20 cellular contexts compared by ENCODE assay signal in the genomic region with DNA sequence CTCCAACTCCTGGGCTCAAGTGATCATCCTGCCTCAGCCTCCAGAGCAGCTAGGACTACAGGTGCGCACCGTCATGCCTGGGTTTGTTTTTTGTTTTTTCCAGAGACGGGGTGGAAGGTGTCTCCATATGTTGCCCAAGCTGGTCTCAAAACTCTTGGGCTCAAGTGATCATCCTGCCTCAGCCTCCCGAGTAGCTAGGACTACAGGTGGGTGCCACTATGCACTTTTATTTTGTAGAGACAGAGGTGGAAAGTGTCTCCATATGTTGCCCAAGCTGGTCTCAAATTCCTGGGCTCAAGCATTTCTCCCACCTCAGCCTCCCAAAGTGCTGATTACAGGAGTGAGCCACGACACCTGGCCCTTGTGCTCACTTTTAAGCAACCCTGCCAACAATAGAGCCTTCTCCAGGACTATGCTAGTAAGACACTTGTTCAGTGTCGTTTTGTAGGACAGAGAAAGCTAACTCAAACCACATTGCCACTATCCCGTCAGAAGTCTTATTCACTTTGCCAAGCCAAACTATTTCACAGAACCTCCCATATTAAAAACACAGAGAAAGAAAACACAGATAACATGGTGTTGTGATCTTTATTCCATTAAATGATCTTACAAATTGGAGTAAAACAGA. TPM values are rescaled to one million over a fixed set of nuclear protein-coding genes. Genes with fewer than 3 reads are reported as not detected.
A peak's percentile ranks its signal among the peaks of the same experiment; 100 is the strongest.
DNase-seq lines count a peak whose midpoint lies in the region; ATAC-seq and TF ChIP-seq lines count a peak whose summit lies in the region.
"Had no signal": no experiment of that assay in that cellular context is flagged by ENCODE, and none has a peak within 500 bp of the region (broad histone marks: within the 10 kb centered on the region; RNA-seq: fewer than 3 reads in every experiment).

No MANE protein-coding gene starts in this region.

- H4K20me1 ChIP-seq in GM23248 (ENCODE audit: insufficient read depth) = no peaks in the 10 kb centered on the region

- H3K27me3 ChIP-seq in GM23248 (replicated peaks; ENCODE audit: insufficient read depth) = no peaks in the 10 kb centered on the region
- H3K27me3 ChIP-seq: SJSA1, upper lobe of right lung had no signal

- peak overlapping the region; percentile 34 for H3K27ac Mint-ChIP-seq in nephron progenitor cell
- H3K27ac Mint-ChIP-seq: activated T-cell treated with anti-CD3 and anti-CD28 coated beads, Interleukin-2, amount 50 U/mL, for 72 hours had no signal

- peaks cover 19% of the 10 kb centered on the region for H3K4me1 Mint-ChIP-seq in nephron progenitor cell

- peaks cover 36% of the 10 kb centered on the region for H3F3A ChIP-seq in GM23248 (ENCODE audit: insufficient read depth)

- WGBS in GM23248 (ENCODE audit: low coverage in 1 of 2, low lambda C conversion rate in 2 of 2, missing lambda C conversion rate in 2 of 2), 2 experiments = 47 to 50% methylated on average over 7 of the region's 7 CpGs

- no peak overlapping the region for H3K27ac ChIP-seq in GM23248
- H3K27ac ChIP-seq in coronary artery = no peak overlapping the region
- H3K27ac ChIP-seq: neutrophil, SJSA1, skin epidermis, upper lobe of right lung had no signal

- peaks cover 23% of the 10 kb centered on the region for H3K36me3 ChIP-seq in GM23248 (ENCODE audit: low read depth)

- H3K27me3 Mint-ChIP-seq in nephron progenitor cell (ENCODE audit: low read depth, poor library complexity) = peaks cover 44% of the 10 kb centered on the region

- no peak overlapping the region for H3K4me2 ChIP-seq in GM23248 (ENCODE audit: unreplicated experiment)

- no peaks in the 10 kb centered on the region for H3K9me3 ChIP-seq in GM23248 (ENCODE audit: low read depth)
- H3K9me3 ChIP-seq: neutrophil, SJSA1, upper lobe of right lung had no signal

- no peak for ATAC-seq in HG02938 (IDR thresholded peaks at IDR 0.05; ENCODE audit: unreplicated experiment)
- ATAC-seq: activated T-cell treated with anti-CD3 and anti-CD28 coated beads, Interleukin-2, amount 50 U/mL, for 72 hours; upper lobe of right lung had no signal

- H3K4me1 ChIP-seq in GM23248 (ENCODE audit: insufficient read depth) = no peaks in the 10 kb centered on the region
- H3K4me1 ChIP-seq: SJSA1, upper lobe of right lung had no signal

- no peak overlapping the region for H2AFZ ChIP-seq in GM23248

- no peaks in the 10 kb centered on the region for H3K79me2 ChIP-seq in GM23248 (ENCODE audit: insufficient read depth)

- no peak for TF ChIP-seq CTCF in coronary artery (IDR thresholded peaks at IDR 0.05)
- no peak for TF ChIP-seq CTCF in nephron progenitor cell (IDR thresholded peaks at IDR 0.05)

- peak; percentile 18 for DNase-seq in GM23248
- peak; percentile 91 for DNase-seq in NCI-H2171 treated with DMSO at 0.1 percent for 48 hours (lab: John Stamatoyannopoulos, UW)
- peak; percentile 21 for DNase-seq in coronary artery (ENCODE audit: low spot score)
- DNase-seq in nephron progenitor cell = no peak
- no peak for DNase-seq in activated CD4-positive, CD25-positive, alpha-beta regulatory T cell treated with anti-CD3 and anti-CD28 coated beads, Interleukin-2, amount 50 U/mL, for 72 hours
- no peak for DNase-seq in NCI-H146 treated with DMSO at 0.1 percent for 48 hours (lab: John Stamatoyannopoulos, UW; ENCODE audit: unreplicated experiment)
- no peak for DNase-seq in NCI-H345 treated with DMSO at 0.1 percent for 48 hours (lab: John Stamatoyannopoulos, UW; ENCODE audit: unreplicated experiment)
- DNase-seq: activated naive CD4-positive, alpha-beta T cell treated with Interleukin-2 at 50 U/mL for 16 hours; activated T-cell treated with anti-CD3 and anti-CD28 coated beads, Interleukin-2, amount 50 U/mL, for 72 hours; cortex of kidney; Kasumi-1; NCI-H1694; NCI-H2227 treated with DMSO at 0.1 percent for 48 hours; NCI-H82; stimulated activated CD4-positive, alpha-beta T cell treated with anti-CD3 and anti-CD28 coated beads, Interleukin-1b, Interleukin-23, amount 100 ng/mL, for 48 hours; upper lobe of right lung had no signal

- H3K9me2 ChIP-seq in GM23248 (ENCODE audit: insufficient read depth) = no peaks in the 10 kb centered on the region

- H3K4me3 ChIP-seq in GM23248 = no peak overlapping the region
- H3K4me3 ChIP-seq in coronary artery = no peak overlapping the region
- H3K4me3 ChIP-seq: SJSA1, skin epidermis, upper lobe of right lung had no signal

- H3K9ac ChIP-seq in GM23248 = no peak overlapping the region

- no peaks in the 10 kb centered on the region for H3K9me3 Mint-ChIP-seq in nephron progenitor cell
- H3K9me3 Mint-ChIP-seq: activated T-cell treated with anti-CD3 and anti-CD28 coated beads, Interleukin-2, amount 50 U/mL, for 72 hours had no signal

- in situ Hi-C loops in GM23248 (cut with MboI) = loop anchor here (5.0 kb wide), 1 partner anchor 146 kb away; no protein-coding TSS in a partner anchor

- H3K36me3 Mint-ChIP-seq in nephron progenitor cell (ENCODE audit: low read depth) = peaks cover under 1% of the 10 kb centered on the region

- H3K4me3 Mint-ChIP-seq in nephron progenitor cell = no peak overlapping the region
- H3K4me3 Mint-ChIP-seq: activated T-cell treated with anti-CD3 and anti-CD28 coated beads, Interleukin-2, amount 50 U/mL, for 72 hours had no signal

RNA-seq across cellular contexts. Expression of gene PLAAT3, which starts 9.4 kb away (rescaled TPM):
- total RNA-seq in GM23248 (2014; rRNA removed; shearing (Covaris generic)) = 1.8 and 4.3 TPM in 2 replicates
- polyA plus RNA-seq in GM23248 (2016; fragmentation: Nextera tagmentation; extraction: Ambion mirVana) = 4.2 and 4.9 TPM in 2 replicates

RNA-seq across cellular contexts. Expression of gene ATL3, which starts 47.5 kb away (rescaled TPM):
- 199 and 210 TPM in 2 replicates for total RNA-seq in GM23248 (2014; rRNA removed; shearing (Covaris generic))
- 79.5 and 79.9 TPM in 2 replicates for polyA plus RNA-seq in GM23248 (2016; fragmentation: Nextera tagmentation; extraction: Ambion mirVana)

RNA-seq across cellular contexts. Expression of gene RTN3, which starts 57.7 kb away (rescaled TPM):
- total RNA-seq in GM23248 (2014; rRNA removed; shearing (Covaris generic)) = 66.9 and 113 TPM in 2 replicates
- polyA plus RNA-seq in GM23248 (2016; fragmentation: Nextera tagmentation; extraction: Ambion mirVana) = 123 and 127 TPM in 2 replicates

Comparison
In these comparisons a context has a peak if more than half of its experiments do, and no peak if none do; other contexts are left out.
1. DNase-seq: peak in GM23248 (single experiment), NCI-H2171 treated with DMSO at 0.1 percent for 48 hours (single experiment) and coronary artery (single experiment); none in nephron progenitor cell (single experiment), activated CD4-positive, CD25-positive, alpha-beta regulatory T cell treated with anti-CD3 and anti-CD28 coated beads, Interleukin-2, amount 50 U/mL, for 72 hours (single experiment), NCI-H146 treated with DMSO at 0.1 percent for 48 hours (single experiment) and NCI-H345 treated with DMSO at 0.1 percent for 48 hours (single experiment).